In genomic region chr11:122305018-122305417, GRCh38 we compare ENCODE assay signal across 20 cellular contexts.
DNase-seq lines count a peak whose midpoint lies in the region; ATAC-seq and TF ChIP-seq lines count a peak whose summit lies in the region.
"Had no signal": no experiment of that assay in that cellular context is flagged by ENCODE, and none has a peak within 500 bp of the region (broad histone marks: within the 10 kb centered on the region; RNA-seq: fewer than 3 reads in every experiment).

No MANE protein-coding gene starts in this region.

- no peak overlapping the region for H2AK5ac ChIP-seq in neuronal stem cell (ENCODE audit: low read depth, low read length)

- H2AFZ ChIP-seq in neuronal stem cell (ENCODE audit: low read length), result peak overlapping the region; percentile 0

- no peak overlapping the region for H2BK12ac ChIP-seq in neuronal stem cell (ENCODE audit: low read length)

- H3K4ac ChIP-seq in neuronal stem cell (ENCODE audit: low read length), result no peak overlapping the region

- H3K4me3 ChIP-seq in ascending aorta (peak overlapping the region; percentile 31 to 49), neuronal stem cell (ENCODE audit: low read length in 2 of 2) (no peak overlapping the region), testis (no peak overlapping the region)

- H4K8ac ChIP-seq in neuronal stem cell (ENCODE audit: low read depth, low read length), result no peak overlapping the region

- H3K4me2 ChIP-seq in neuronal stem cell (ENCODE audit: insufficient read depth, low read length, poor library complexity, severe bottlenecking), result no peak overlapping the region

- no peak overlapping the region for H2BK15ac ChIP-seq in neuronal stem cell (ENCODE audit: low read length)

- H3K27me3 ChIP-seq in ascending aorta (no peaks in the 10 kb centered on the region), neuronal stem cell (ENCODE audit: control insufficient read depth in 3 of 3, insufficient read depth in 3 of 3, low read depth in 1 of 3, low read length in 3 of 3) (no peaks in the 10 kb centered on the region), testis (no peaks in the 10 kb centered on the region)
- H3K27me3 ChIP-seq: BE2C had no signal

- H3K23ac ChIP-seq in neuronal stem cell (ENCODE audit: low read depth, low read length, poor library complexity), result no peak overlapping the region

- intact Hi-C loops in ascending aorta (cut with DNase I) (loop anchor here (5.0 to 10.0 kb wide), 6 partner anchors 37 to 650 kb away; no protein-coding TSS in a partner anchor), testis (cut with DNase I; ENCODE audit: low total_unique reads) (no loop called here)
- intact Hi-C loops in activated CD4-positive, alpha-beta T cell treated with anti-CD3 and anti-CD28 coated beads for 36 hours (cut with DNase I, micrococcal nuclease), result no loop called here

- no peak overlapping the region for H3K9ac ChIP-seq in neuronal stem cell (ENCODE audit: low read depth, low read length, poor library complexity)

- no peak for TF ChIP-seq CTCF in ascending aorta (IDR thresholded peaks at IDR 0.05)
- TF ChIP-seq CTCF in testis (IDR thresholded peaks at IDR 0.05), result no peak

- H3K9me3 ChIP-seq in ascending aorta (no peaks in the 10 kb centered on the region), neuronal stem cell (replicated peaks in 1 of 2; ENCODE audit: control insufficient read depth in 2 of 2, insufficient read depth in 1 of 2, low read depth in 1 of 2, low read length in 2 of 2) (no peaks in the 10 kb centered on the region), testis (no peaks in the 10 kb centered on the region)
- H3K9me3 ChIP-seq: BE2C had no signal

- H3K27ac Mint-ChIP-seq in activated CD4-positive, alpha-beta T cell treated with anti-CD3 and anti-CD28 coated beads for 36 hours, result no peak overlapping the region
- H3K27ac Mint-ChIP-seq: CD4-positive, alpha-beta memory T cell; H9 had no signal

- no peak for ATAC-seq in HG03135 (IDR thresholded peaks at IDR 0.05; ENCODE audit: unreplicated experiment)
- no peak for ATAC-seq in activated CD4-positive, alpha-beta T cell treated with anti-CD3 and anti-CD28 coated beads for 36 hours
- ATAC-seq: Right ventricle myocardium inferior had no signal

- no peaks in the 10 kb centered on the region for H3K36me3 Mint-ChIP-seq in activated CD4-positive, alpha-beta T cell treated with anti-CD3 and anti-CD28 coated beads for 36 hours (ENCODE audit: low read depth)
- H3K36me3 Mint-ChIP-seq: CD4-positive, alpha-beta memory T cell had no signal

- TF ChIP-seq POLR2A in testis (IDR thresholded peaks at IDR 0.05), result no peak

- no peak overlapping the region for H3K18ac ChIP-seq in neuronal stem cell (ENCODE audit: low read length)

- DNase-seq in ascending aorta (ENCODE audit: low spot score in 2 of 2) (no peak), fibroblast of peridontal ligament (ENCODE audit: extremely low read depth) (peak; percentile 3), neuronal stem cell (ENCODE audit: low spot score) (no peak), testis (no peak), CD1c-positive myeloid dendritic cell (ENCODE audit: extremely low spot score) (no peak), HEK293T (ENCODE audit: extremely low spot score) (no peak)
- DNase-seq in activated CD4-positive, alpha-beta T cell treated with anti-CD3 and anti-CD28 coated beads for 36 hours, result no peak
- DNase-seq: BE2C; CD4-positive, alpha-beta memory T cell; DMS153; GDM1; H9; NCI-H1092 treated with DMSO at 0.1 percent for 48 hours; NCI-H146; NCI-H2081 treated with DMSO at 0.1 percent for 48 hours; NCI-H446 treated with DMSO at 0.1 percent for 48 hours; NCI-H748 treated with DMSO at 0.1 percent for 48 hours; NK-92 treated with Interleukin-12 subunit alpha and Interleukin-12 subunit beta, amount 100 ng/mL, for 24 hours had no signal

- H4K91ac ChIP-seq in neuronal stem cell (ENCODE audit: low read depth, low read length, poor library complexity), result no peak overlapping the region

- no CpG with 5 or more reads among the region's 1 CpG for WGBS in neuronal stem cell (ENCODE audit: extremely low coverage in 2 of 2, insufficient read length in 2 of 2, insufficient replicate concordance in 1 of 2), 2 donors
- 41 to 42% methylated on average over 1 of the region's 1 CpG for WGBS in testis, 2 donors

- POLR2A ChIA-PET in activated CD4-positive, alpha-beta T cell treated with anti-CD3 and anti-CD28 coated beads for 36 hours (lab: Charles Lee), result no interaction called here
- POLR2A ChIA-PET in HEK293T (lab: Yijun Ruan, JAX), result no interaction called here

- H2BK120ac ChIP-seq in neuronal stem cell (ENCODE audit: low read depth, low read length), result no peak overlapping the region

- H3K27ac ChIP-seq in ascending aorta (peak overlapping the region; percentile 88 to 89), neuronal stem cell (replicated peaks; ENCODE audit: low read length) (no peak overlapping the region), testis (peak overlapping the region; percentile 9 to 22)

- H3K4me1 ChIP-seq in ascending aorta (peaks cover 0 to 10% of the 10 kb centered on the region in 2 donors), neuronal stem cell (ENCODE audit: control insufficient read depth in 2 of 2, insufficient read depth in 1 of 2, low read depth in 1 of 2, low read length in 2 of 2) (peaks cover 4 to 38% of the 10 kb centered on the region in 2 donors), testis (peaks cover 12% of the 10 kb centered on the region)
- H3K4me1 ChIP-seq: BE2C had no signal

- H3K4me1 Mint-ChIP-seq in activated CD4-positive, alpha-beta T cell treated with anti-CD3 and anti-CD28 coated beads for 36 hours, result no peaks in the 10 kb centered on the region
- H3K4me1 Mint-ChIP-seq: CD4-positive, alpha-beta memory T cell had no signal

- H3K27me3 Mint-ChIP-seq in activated CD4-positive, alpha-beta T cell treated with anti-CD3 and anti-CD28 coated beads for 36 hours, result peaks cover 7% of the 10 kb centered on the region

- no peak overlapping the region for H2BK5ac ChIP-seq in neuronal stem cell (ENCODE audit: low read length)

- no peaks in the 10 kb centered on the region for H3K79me1 ChIP-seq in neuronal stem cell (ENCODE audit: low read depth, low read length)

- H3K14ac ChIP-seq in neuronal stem cell (ENCODE audit: low read length), result no peak overlapping the region

- CTCF ChIA-PET in activated CD4-positive, alpha-beta T cell treated with anti-CD3 and anti-CD28 coated beads for 36 hours (lab: Charles Lee), result interaction anchor here (0.6 kb wide), 1 partner anchor 1245 kb away, joined by 3 read pairs; no protein-coding TSS in a partner anchor
- CTCF ChIA-PET in HEK293T (lab: Yijun Ruan, JAX), result no interaction called here

- H3K36me3 ChIP-seq in ascending aorta (no peaks in the 10 kb centered on the region), neuronal stem cell (replicated peaks in 1 of 2; ENCODE audit: control insufficient read depth in 2 of 2, insufficient read depth in 2 of 2, low read length in 2 of 2) (no peaks in the 10 kb centered on the region), testis (ENCODE audit: low read depth, missing control alignments) (no peaks in the 10 kb centered on the region)
- H3K36me3 ChIP-seq: BE2C had no signal

- H3K9me3 Mint-ChIP-seq in activated CD4-positive, alpha-beta T cell treated with anti-CD3 and anti-CD28 coated beads for 36 hours (ENCODE audit: low read depth), result no peaks in the 10 kb centered on the region

- H3K4me3 Mint-ChIP-seq in activated CD4-positive, alpha-beta T cell treated with anti-CD3 and anti-CD28 coated beads for 36 hours, result no peak overlapping the region
- H3K4me3 Mint-ChIP-seq: CD4-positive, alpha-beta memory T cell; H9 had no signal

TF ChIP-seq in HEK293T, 16 proteins besides CTCF, POLR2A, EP300 and RAD21:
- TF ChIP-seq LEF1 (IDR thresholded peaks at IDR 0.05; ENCODE audit: borderline replicate concordance), result no peak
- TF ChIP-seq ELF4 (IDR thresholded peaks at IDR 0.05), result no peak
- no peak for TF ChIP-seq SUZ12 (IDR thresholded peaks at IDR 0.05)
- no peak for TF ChIP-seq PKNOX1 (IDR thresholded peaks at IDR 0.05)
- no peak for TF ChIP-seq NFRKB (IDR thresholded peaks at IDR 0.05)
- TF ChIP-seq SP1 (IDR thresholded peaks at IDR 0.05), result no peak
- no peak for TF ChIP-seq FOXA1 (IDR thresholded peaks at IDR 0.05)
- TF ChIP-seq FOXM1 (IDR thresholded peaks at IDR 0.05; ENCODE audit: borderline replicate concordance), result no peak
- no peak for TF ChIP-seq ZNF384 (IDR thresholded peaks at IDR 0.05)
- no peak for TF ChIP-seq FOXK2 (IDR thresholded peaks at IDR 0.05)
- TF ChIP-seq TARDBP (IDR thresholded peaks at IDR 0.05), result no peak
- no peak for TF ChIP-seq HDGF (IDR thresholded peaks at IDR 0.05; ENCODE audit: borderline replicate concordance)
- TF ChIP-seq L3MBTL2 (conservative IDR thresholded peaks at IDR 0.05), result no peak
- TF ChIP-seq ARNT (IDR thresholded peaks at IDR 0.05), result no peak
TF ChIP-seq in HEK293T: peak in this region for 0.

Comparison
In these comparisons a context has a peak if more than half of its experiments do, and no peak if none do; other contexts are left out.
1. H3K4me3 ChIP-seq: peak in ascending aorta (2 of 2); none in neuronal stem cell (0 of 2) and testis (0 of 2).